In genomic region chr1:28915036-28915895, GRCh38 we compare ENCODE assay signal across 8 cellular contexts. TPM values are rescaled to one million over a fixed set of nuclear protein-coding genes. Genes with fewer than 3 reads are reported as not detected.
DNase-seq lines count a peak whose midpoint lies in the region; ATAC-seq and TF ChIP-seq lines count a peak whose summit lies in the region.

No MANE protein-coding gene starts in this region.

- H3K27me3 ChIP-seq in rectal smooth muscle tissue (ENCODE audit: control insufficient read depth, insufficient read depth, low read length): no peaks in the 10 kb centered on the region

- H3K27ac ChIP-seq in rectal smooth muscle tissue (ENCODE audit: low read depth, low read length): no peak overlapping the region

- ATAC-seq in HG02763 (IDR thresholded peaks at IDR 0.05; ENCODE audit: unreplicated experiment): peak; percentile 9
- no peak for ATAC-seq in GM18867 (IDR thresholded peaks at IDR 0.05; ENCODE audit: unreplicated experiment)

- H3K4me1 ChIP-seq in rectal smooth muscle tissue (ENCODE audit: control insufficient read depth, insufficient read depth, low read length): no peaks in the 10 kb centered on the region

- H3K36me3 ChIP-seq in rectal smooth muscle tissue (ENCODE audit: control insufficient read depth, insufficient read depth, low read length): no peaks in the 10 kb centered on the region

- peak overlapping the region; percentile 8 for H3K9ac ChIP-seq in rectal smooth muscle tissue (ENCODE audit: low read length)

- DNase-seq in DMS79 treated with DMSO at 0.1 percent for 48 hours (lab: John Stamatoyannopoulos, UW) (peak; percentile 70), germinal center (ENCODE audit: low spot score) (peak; percentile 5), SIG-M5 (lab: John Stamatoyannopoulos, UW) (no peak)
- peak; percentile 81 for DNase-seq in activated effector memory CD4-positive, alpha-beta T cell treated with anti-CD3 and anti-CD28 coated beads, Interleukin-2, amount 50 U/mL, for 16 hours

- H3K4me3 ChIP-seq in rectal smooth muscle tissue (ENCODE audit: low read length): peak overlapping the region; percentile 89

TF ChIP-seq in PFSK-1, 5 proteins besides CTCF, POLR2A, EP300 and RAD21:
- TF ChIP-seq POLR2AphosphoS5 (IDR thresholded peaks at IDR 0.05; ENCODE audit: low read depth, low read length) (no peak), FOXP2 (optimal IDR thresholded peaks at IDR 0.05; ENCODE audit: borderline replicate concordance, extremely low read depth, extremely low read length, insufficient read depth) (no peak), REST (IDR thresholded peaks at IDR 0.05; ENCODE audit: insufficient read depth in 1 of 2, low read depth in 2 of 2, low read length in 2 of 2) (no peak), TAF1 (IDR thresholded peaks at IDR 0.05; ENCODE audit: borderline replicate concordance, insufficient read depth, low read length) (peak; percentile 36; the same call in 1 of the 2 replicates), SIN3A (IDR thresholded peaks at IDR 0.05; ENCODE audit: borderline replicate concordance, insufficient read depth, low read length) (0 out of 2 replicates have a peak, but pooled peaks have one; percentile 47)
TF ChIP-seq in PFSK-1: peak in this region for 2.

RNA-seq across cellular contexts. Expression of gene EPB41, which starts 0.9 kb away (rescaled TPM):
- polyA plus RNA-seq in PFSK-1 (2012; ENCODE audit: insufficient read length, low read depth): 17.8 TPM
